9 cellular contexts compared by ENCODE assay signal in genomic region chr15:80418892-80419537, GRCh38. TPM values are rescaled to one million over a fixed set of nuclear protein-coding genes. Genes with fewer than 3 reads are reported as not detected.
DNase-seq lines count a peak whose midpoint lies in the region; ATAC-seq and TF ChIP-seq lines count a peak whose summit lies in the region.
"Had no signal": no experiment of that assay in that cellular context is flagged by ENCODE, and none has a peak within 500 bp of the region (broad histone marks: within the 10 kb centered on the region; RNA-seq: fewer than 3 reads in every experiment).

No MANE protein-coding gene starts in this region.

- no peak for ATAC-seq in DND-41 (ENCODE audit: insufficient read depth, low read depth)
- no peak for ATAC-seq in thoracic aorta (ENCODE audit: insufficient number of reproducible peaks, low FRiP score, low read depth)
- ATAC-seq in GM21381 (IDR thresholded peaks at IDR 0.05; ENCODE audit: unreplicated experiment) = no peak
- no peak for ATAC-seq in T-helper 17 cell
- no peak for ATAC-seq in GM21723 (IDR thresholded peaks at IDR 0.05; ENCODE audit: unreplicated experiment)

- H3K4me3 ChIP-seq in DND-41 (ENCODE audit: low read depth in 1 of 2, low read length in 2 of 2) = no peak overlapping the region
- H3K4me3 ChIP-seq in thoracic aorta = no peak overlapping the region

- H3K27me3 ChIP-seq in DND-41 (ENCODE audit: insufficient read depth, low read length, poor library complexity) (no peaks in the 10 kb centered on the region), thoracic aorta (replicated peaks; ENCODE audit: insufficient read depth) (no peaks in the 10 kb centered on the region)

- H3K36me3 ChIP-seq in DND-41 (ENCODE audit: insufficient read depth, low read length) (no peaks in the 10 kb centered on the region), thoracic aorta (no peaks in the 10 kb centered on the region)

- no peaks in the 10 kb centered on the region for H3K36me3 Mint-ChIP-seq in T-helper 17 cell (ENCODE audit: low read depth)

- H2AFZ ChIP-seq in DND-41 (ENCODE audit: low read depth, low read length) = no peak overlapping the region

- no peak overlapping the region for H3K4me3 Mint-ChIP-seq in T-helper 17 cell

- peak; percentile 19 for DNase-seq in DND-41
- peak; percentile 60 for DNase-seq in HuH-7 (ENCODE audit: low spot score)
- DNase-seq in SW480 (ENCODE audit: low spot score) = peak; percentile 57
- peak; percentile 15 for DNase-seq in germinal center (ENCODE audit: low spot score)
- no peak for DNase-seq in thoracic aorta (ENCODE audit: low spot score)
- DNase-seq in T-helper 17 cell = no peak
- DNase-seq: right cardiac atrium had no signal

- H4K20me1 ChIP-seq in DND-41 (ENCODE audit: insufficient read depth, low read length) = no peaks in the 10 kb centered on the region

- H3K9me3 ChIP-seq in DND-41 (ENCODE audit: insufficient read depth, low read length, severe bottlenecking) (no peaks in the 10 kb centered on the region), thoracic aorta (no peaks in the 10 kb centered on the region), T-helper 17 cell (ENCODE audit: control insufficient read depth, low read length, poor library complexity, severe bottlenecking) (no peaks in the 10 kb centered on the region)

- no peak overlapping the region for H3K27ac Mint-ChIP-seq in T-helper 17 cell

- H3K4me1 ChIP-seq in DND-41 (ENCODE audit: insufficient read depth, low read length) = no peaks in the 10 kb centered on the region
- peaks cover 0 to 12% of the 10 kb centered on the region in 2 donors for H3K4me1 ChIP-seq in thoracic aorta (ENCODE audit: control insufficient read depth in 1 of 2, low read depth in 2 of 2)

- peaks cover 50% of the 10 kb centered on the region for H3K27me3 Mint-ChIP-seq in T-helper 17 cell

- TF ChIP-seq CTCF in DND-41 (IDR thresholded peaks at IDR 0.05; ENCODE audit: borderline replicate concordance, extremely low read depth, low read length, poor library complexity, severe bottlenecking) (peak; percentile 63), thoracic aorta (IDR thresholded peaks at IDR 0.05) (peak; percentile 24)

- H3K79me2 ChIP-seq in DND-41 (ENCODE audit: insufficient read depth, low read length) = no peaks in the 10 kb centered on the region

- H3K27ac ChIP-seq in DND-41 (ENCODE audit: low read length) (no peak overlapping the region), thoracic aorta (no peak overlapping the region)

- H3K4me2 ChIP-seq in DND-41 (ENCODE audit: insufficient read depth, low read length) = no peak overlapping the region

- no peak overlapping the region for H3K9ac ChIP-seq in DND-41 (ENCODE audit: low read depth, low read length)

- no peaks in the 10 kb centered on the region for H3K4me1 Mint-ChIP-seq in T-helper 17 cell

RNA-seq across cellular contexts. Expression of gene ARNT2, which starts 14.8 kb away (rescaled TPM):
- total RNA-seq in thoracic aorta (10 to 100 TPM in 1 of 2 donors, 1 to 10 TPM in 1; 5.8 to 22.9 TPM), T-helper 17 cell (not detected)

Comparison
In these comparisons a context has a peak if more than half of its experiments do, and no peak if none do; other contexts are left out.
1. DNase-seq: peak in DND-41 (single experiment), HuH-7 (single experiment), SW480 (single experiment) and germinal center (single experiment); none in thoracic aorta (single experiment) and T-helper 17 cell (0 of 3).
2. RNA of gene ARNT2, which starts 14.8 kb away (total RNA-seq): 5.8 to 22.9 TPM in thoracic aorta; not detected in T-helper 17 cell; every median in the first group is over 4 times any median in the second.